Comparison of ENCODE assay signal across 22 cellular contexts in genomic region chr6:4271761-4272505, GRCh38.
"Had no signal": no experiment of that assay in that cellular context is flagged by ENCODE, and none has a peak within 500 bp of the region (broad histone marks: within the 10 kb centered on the region; RNA-seq: fewer than 3 reads in every experiment).

No MANE protein-coding gene starts in this region.

- H3K27ac ChIP-seq: ovary, right lobe of liver, suprapubic skin, transverse colon had no signal

- DNase-seq: activated CD4-positive, alpha-beta T cell treated with anti-CD3 and anti-CD28 coated beads for 36 hours; activated CD4-positive, CD25-positive, alpha-beta regulatory T cell; activated CD8-positive, alpha-beta memory T cell treated with anti-CD3 and anti-CD28 coated beads, Interleukin-2, amount 10 ng/mL, durations not matched to agents 7 days and 5 days; activated CD8-positive, alpha-beta T cell treated with anti-CD3 and anti-CD28 coated beads, Interleukin-2, amount 10 ng/mL, durations not matched to agents 7 days and 5 days; activated naive CD4-positive, alpha-beta T cell treated with Interleukin-2 at 50 U/mL for 16 hours; activated naive CD8-positive, alpha-beta T cell treated with anti-CD3 and anti-CD28 coated beads for 36 hours; activated T-cell treated with anti-CD3 and anti-CD28 coated beads, Interleukin-2, amount 50 U/mL, for 48 hours; central memory CD4-positive, alpha-beta T cell; effector CD8-positive, alpha-beta T cell; head of caudate nucleus; hypothalamus; immature natural killer cell; midbrain; naive thymus-derived CD4-positive, alpha-beta T cell; ovary; right lobe of liver; small intestine; stimulated activated CD4-positive, alpha-beta T cell treated with anti-CD3 and anti-CD28 coated beads, Interleukin-1b, Interleukin-23, amount 100 ng/mL, for 48 hours; stimulated activated naive CD4-positive, alpha-beta T cell; T-cell; transverse colon had no signal

- H3K4me1 ChIP-seq: transverse colon had no signal

- H3K9me3 ChIP-seq: ovary, right lobe of liver, suprapubic skin, transverse colon had no signal

- H3K36me3 ChIP-seq: ovary, right lobe of liver, suprapubic skin, transverse colon had no signal

- ATAC-seq: activated CD4-positive, alpha-beta T cell treated with anti-CD3 and anti-CD28 coated beads for 36 hours; activated CD8-positive, alpha-beta memory T cell treated with anti-CD3 and anti-CD28 coated beads, Interleukin-2, amount 10 ng/mL, durations not matched to agents 7 days and 5 days; activated CD8-positive, alpha-beta T cell treated with anti-CD3 and anti-CD28 coated beads, Interleukin-2, amount 10 ng/mL, durations not matched to agents 7 days and 5 days; naive thymus-derived CD4-positive, alpha-beta T cell; T-cell had no signal

- H3K4me3 ChIP-seq: ovary, right lobe of liver, suprapubic skin, transverse colon had no signal

- H3K27me3 ChIP-seq: ovary, right lobe of liver, suprapubic skin, transverse colon had no signal
